ENCODE assay signal across 2 cellular contexts in genomic region chr11:123158609-123159008, GRCh38.
TF ChIP-seq lines count a peak whose summit lies in the region.

No MANE protein-coding gene starts in this region.

TF ChIP-seq in A549, 52 proteins besides CTCF, POLR2A, EP300 and RAD21:
- no peak for TF ChIP-seq KDM1A (IDR thresholded peaks at IDR 0.05; ENCODE audit: low read depth)

TF ChIP-seq in IMR-90, 13 proteins besides CTCF, POLR2A, EP300 and RAD21:
- no peak for TF ChIP-seq MAZ (IDR thresholded peaks at IDR 0.05; ENCODE audit: borderline replicate concordance, low read depth, low read length)
